ENCODE assay signal across 18 cellular contexts in genomic region chr20:59046862-59047261, GRCh38. TPM values are rescaled to one million over a fixed set of nuclear protein-coding genes. Genes with fewer than 3 reads are reported as not detected.
DNase-seq lines count a peak whose midpoint lies in the region; ATAC-seq, FAIRE-seq and TF ChIP-seq lines count a peak whose summit lies in the region.
"Had no signal": no experiment of that assay in that cellular context is flagged by ENCODE, and none has a peak within 500 bp of the region (broad histone marks: within the 10 kb centered on the region; RNA-seq: fewer than 3 reads in every experiment).

No MANE protein-coding gene starts in this region.

- H4K20me1 ChIP-seq in K562 (replicated peaks; ENCODE audit: control insufficient read depth, insufficient read depth, low read length): no peaks in the 10 kb centered on the region
- H4K20me1 ChIP-seq: BLaER1 treated with 17β-estradiol and CSF1 and Interleukin-3, amounts not matched to agents 10 nM and 100 nM had no signal

- H3K4me2 ChIP-seq in K562 (ENCODE audit: insufficient read depth, low read length): no peak overlapping the region
- H3K4me2 ChIP-seq: BLaER1 treated with 17β-estradiol and CSF1 and Interleukin-3, amounts not matched to agents 10 nM and 100 nM had no signal

- no peak overlapping the region for H3K4me3 Mint-ChIP-seq in stimulated activated naive CD8-positive, alpha-beta T cell treated with anti-CD3 and anti-CD28 coated beads, Interleukin-15, Interleukin-2, amounts not matched to agents 100 ng/mL and 50 ng/mL, for 24 hours
- H3K4me3 Mint-ChIP-seq in stimulated activated naive CD8-positive, alpha-beta T cell treated with anti-CD3 and anti-CD28 coated beads, Interleukin-15, amount 100 ng/mL, for 72 hours: no peak overlapping the region
- H3K4me3 Mint-ChIP-seq: B cell; CD8-positive, alpha-beta T cell had no signal

- DNase-seq in stimulated activated naive CD8-positive, alpha-beta T cell treated with anti-CD3 and anti-CD28 coated beads, Interleukin-15, amount 100 ng/mL, for 72 hours: no peak
- DNase-seq in K562 (ENCODE audit: extremely low read depth in 1 of 4, low spot score in 3 of 4) (no peak), lower lobe of right lung (no peak), upper lobe of left lung (no peak), NCI-H187 treated with DMSO at 0.1 percent for 48 hours (lab: John Stamatoyannopoulos, UW) (no peak), epidermal melanocyte (ENCODE audit: insufficient read length, low spot score) (no peak), Right ventricle myocardium superior (no peak)
- DNase-seq: Calu3; CD8-positive, alpha-beta T cell; DMS79 treated with DMSO at 0.1 percent for 48 hours; GF-D8; GOT3; H7 had no signal

- no peak for TF ChIP-seq RAD21 in K562 (CRISPR knock-in tag; conservative IDR thresholded peaks at IDR 0.05 in 1 of 2, IDR thresholded peaks at IDR 0.05 in 1 of 2)

- H3K36me3 Mint-ChIP-seq in stimulated activated naive CD8-positive, alpha-beta T cell treated with anti-CD3 and anti-CD28 coated beads, Interleukin-15, Interleukin-2, amounts not matched to agents 100 ng/mL and 50 ng/mL, for 24 hours (ENCODE audit: low read depth): no peaks in the 10 kb centered on the region
- H3K36me3 Mint-ChIP-seq: CD8-positive, alpha-beta T cell; IgD-negative memory B cell had no signal

- no peak for TF ChIP-seq CTCF in K562 (IDR thresholded peaks at IDR 0.05 in 2 of 3, conservative IDR thresholded peaks at IDR 0.05 in 1 of 3; ENCODE audit: insufficient read depth in 2 of 3, low read depth in 1 of 3, low read length in 3 of 3)
- TF ChIP-seq CTCF in lower lobe of right lung (IDR thresholded peaks at IDR 0.05): no peak
- no peak for TF ChIP-seq CTCF in upper lobe of left lung (IDR thresholded peaks at IDR 0.05)

- BruUV-seq in K562 (replicated peaks; lab: Mats Ljungman, UMichigan): no TSS peak

- TF ChIP-seq POLR2A in K562 (conservative IDR thresholded peaks at IDR 0.05) (no peak), upper lobe of left lung (IDR thresholded peaks at IDR 0.05) (no peak)

- H3K9me3 ChIP-seq in K562 (replicated peaks; ENCODE audit: control insufficient read depth, insufficient read depth, low read depth, low read length): no peaks in the 10 kb centered on the region
- no peaks in the 10 kb centered on the region for H3K9me3 ChIP-seq in lower lobe of right lung
- no peaks in the 10 kb centered on the region for H3K9me3 ChIP-seq in upper lobe of left lung

- no peak overlapping the region for H3K9ac ChIP-seq in K562 (ENCODE audit: insufficient read depth in 1 of 2, low read depth in 2 of 2, low read length in 2 of 2)
- H3K9ac ChIP-seq: BLaER1 treated with 17β-estradiol and CSF1 and Interleukin-3, amounts not matched to agents 10 nM and 100 nM had no signal

- no peak overlapping the region for H3K4me3 ChIP-seq in K562
- H3K4me3 ChIP-seq in lower lobe of right lung: no peak overlapping the region
- H3K4me3 ChIP-seq in upper lobe of left lung: no peak overlapping the region
- H3K4me3 ChIP-seq: BLaER1 treated with 17β-estradiol and CSF1 and Interleukin-3, amounts not matched to agents 10 nM and 100 nM had no signal

- ATAC-seq in stimulated activated naive CD8-positive, alpha-beta T cell treated with anti-CD3 and anti-CD28 coated beads, Interleukin-15, amount 100 ng/mL, for 72 hours: no peak
- ATAC-seq in K562 (no peak), lower lobe of right lung (no peak), upper lobe of left lung (ENCODE audit: low FRiP score in 2 of 2) (no peak), Right ventricle myocardium superior (ENCODE audit: poor library complexity) (no peak)
- ATAC-seq: CD8-positive, alpha-beta T cell; HCT116 had no signal

- WGBS in K562 (ENCODE audit: insufficient coverage, low coverage, missing lambda C conversion rate): 46% methylated on average over 2 of the region's 3 CpGs
- WGBS in upper lobe of left lung, 2 donors: 93 to 95% methylated on average over 3 of the region's 3 CpGs

- TF ChIP-seq EP300 in K562 (IDR thresholded peaks at IDR 0.05; ENCODE audit: low read length) (no peak), upper lobe of left lung (IDR thresholded peaks at IDR 0.05) (no peak)

- peaks cover 12% of the 10 kb centered on the region for H3K27me3 Mint-ChIP-seq in stimulated activated naive CD8-positive, alpha-beta T cell treated with anti-CD3 and anti-CD28 coated beads, Interleukin-15, Interleukin-2, amounts not matched to agents 100 ng/mL and 50 ng/mL, for 24 hours
- peaks cover 22% of the 10 kb centered on the region for H3K27me3 Mint-ChIP-seq in stimulated activated naive CD8-positive, alpha-beta T cell treated with anti-CD3 and anti-CD28 coated beads, Interleukin-15, amount 100 ng/mL, for 72 hours

- in situ Hi-C loops in K562 (cut with MboI): no loop called here

- no peaks in the 10 kb centered on the region for H3K9me1 ChIP-seq in K562 (ENCODE audit: control insufficient read depth, insufficient read depth, low read length)

- H3K4me1 ChIP-seq in K562 (replicated peaks in 1 of 2; ENCODE audit: control insufficient read depth in 2 of 2, insufficient read depth in 2 of 2, low read length in 2 of 2): peaks cover 12 to 14% of the 10 kb centered on the region in 2 experiments; a peak in 4 of 5 replicates
- peaks cover 20% of the 10 kb centered on the region for H3K4me1 ChIP-seq in lower lobe of right lung
- peaks cover 15 to 19% (median 17%) of the 10 kb centered on the region in 4 donors for H3K4me1 ChIP-seq in upper lobe of left lung

- no peak overlapping the region for H2AFZ ChIP-seq in K562 (ENCODE audit: low read depth, low read length)

- H3K27ac Mint-ChIP-seq in stimulated activated naive CD8-positive, alpha-beta T cell treated with anti-CD3 and anti-CD28 coated beads, Interleukin-15, Interleukin-2, amounts not matched to agents 100 ng/mL and 50 ng/mL, for 24 hours: peak overlapping the region; percentile 47
- peak overlapping the region in 1 of 2 donors; percentile 9 for H3K27ac Mint-ChIP-seq in stimulated activated naive CD8-positive, alpha-beta T cell treated with anti-CD3 and anti-CD28 coated beads, Interleukin-15, amount 100 ng/mL, for 72 hours
- H3K27ac Mint-ChIP-seq: CD8-positive, alpha-beta T cell; IgD-negative memory B cell had no signal

- H3K36me3 ChIP-seq in K562 (ENCODE audit: control insufficient read depth, insufficient read depth, low read length): no peaks in the 10 kb centered on the region
- no peaks in the 10 kb centered on the region for H3K36me3 ChIP-seq in lower lobe of right lung
- no peaks in the 10 kb centered on the region for H3K36me3 ChIP-seq in upper lobe of left lung
- H3K36me3 ChIP-seq: BLaER1 treated with 17β-estradiol and CSF1 and Interleukin-3, amounts not matched to agents 10 nM and 100 nM had no signal

- peaks cover 42% of the 10 kb centered on the region for H3K4me1 Mint-ChIP-seq in stimulated activated naive CD8-positive, alpha-beta T cell treated with anti-CD3 and anti-CD28 coated beads, Interleukin-15, Interleukin-2, amounts not matched to agents 100 ng/mL and 50 ng/mL, for 24 hours (ENCODE audit: low read depth)
- peaks cover 32% of the 10 kb centered on the region for H3K4me1 Mint-ChIP-seq in stimulated activated naive CD8-positive, alpha-beta T cell treated with anti-CD3 and anti-CD28 coated beads, Interleukin-15, amount 100 ng/mL, for 72 hours

- no peaks in the 10 kb centered on the region for H3K9me3 Mint-ChIP-seq in stimulated activated naive CD8-positive, alpha-beta T cell treated with anti-CD3 and anti-CD28 coated beads, Interleukin-15, Interleukin-2, amounts not matched to agents 100 ng/mL and 50 ng/mL, for 24 hours
- H3K9me3 Mint-ChIP-seq in stimulated activated naive CD8-positive, alpha-beta T cell treated with anti-CD3 and anti-CD28 coated beads, Interleukin-15, amount 100 ng/mL, for 72 hours: no peaks in the 10 kb centered on the region
- H3K9me3 Mint-ChIP-seq: CD8-positive, alpha-beta T cell; IgD-negative memory B cell had no signal

- POLR2A ChIA-PET in K562 (lab: Yijun Ruan, JAX): no interaction called here

- H3K27me3 ChIP-seq in K562 (ENCODE audit: control insufficient read depth in 2 of 2, insufficient read depth in 2 of 2, low read length in 2 of 2) (peaks cover 12 to 14% of the 10 kb centered on the region in 2 experiments), lower lobe of right lung (ENCODE audit: low read depth) (no peaks in the 10 kb centered on the region), upper lobe of left lung (no peaks in the 10 kb centered on the region)
- H3K27me3 ChIP-seq: BLaER1 treated with 17β-estradiol and CSF1 and Interleukin-3, amounts not matched to agents 10 nM and 100 nM had no signal

- H3K27ac ChIP-seq in K562 (ENCODE audit: extremely low read depth, low read depth, low read length): no peak overlapping the region
- peak overlapping the region; percentile 61 for H3K27ac ChIP-seq in lower lobe of right lung
- H3K27ac ChIP-seq in upper lobe of left lung: peak overlapping the region in 3 of 4 donors; percentile 59 to 82 (median 68)
- H3K27ac ChIP-seq: BLaER1 treated with 17β-estradiol and CSF1 and Interleukin-3, amounts not matched to agents 10 nM and 100 nM had no signal

- CTCF ChIA-PET in K562 (lab: Yijun Ruan, JAX; ENCODE audit: low intra/inter-chr PET ratio): no interaction called here

- intact Hi-C loops in K562 (cut with micrococcal nuclease): no loop called here
- intact Hi-C loops in lower lobe of right lung (cut with DNase I): no loop called here
- intact Hi-C loops in Right ventricle myocardium superior (cut with DNase I): no loop called here

- no peak for FAIRE-seq in K562 (lab: Jason Lieb, UNC)

- H3K79me2 ChIP-seq in K562 (ENCODE audit: control insufficient read depth, insufficient read depth, low read length): peaks cover 13% of the 10 kb centered on the region

RNA-seq across cellular contexts. Expression of gene PRELID3B, which starts 4.3 kb away (rescaled TPM):
- total RNA-seq in K562 (2011; cell fraction: chromatin; rRNA removed; ENCODE audit: low replicate concordance): 17.7 and 24.8 TPM in 2 replicates
- total RNA-seq in K562 (2011; cell fraction: nucleolus; rRNA removed): 16.8 and 22.2 TPM in 2 replicates
- total RNA-seq in K562 (2011; cell fraction: nucleoplasm; rRNA removed): 28.7 and 35.0 TPM in 2 replicates
- total RNA-seq in K562 (2014; rRNA removed) (90.3 and 96.8 TPM in 2 replicates), K562 (2014; rRNA removed; fragmentation: Illumina TruSeq; extraction: Trizol) (136 and 140 TPM in 2 replicates), K562 (2015; rRNA removed; fragmentation: Illumina TruSeq; extraction: Trizol) (112 and 120 TPM in 2 replicates), K562 (2021) (99.5 and 105 TPM in 2 replicates), lower lobe of right lung (43.0 TPM), upper lobe of left lung (10 to 100 TPM in 5 of 6 donors, 1 to 10 TPM in 1; 5.2 to 77.1 (median 46.0) TPM), Right ventricle myocardium superior (37.6 TPM)
- polyA plus RNA-seq in K562 (2011; rRNA removed) (83.6 and 96.0 TPM in 2 replicates), K562 (2014; fragmentation: Illumina TruSeq; extraction: Trizol) (91.7 and 101 TPM in 2 replicates), K562 (2014; fragmentation: Nextera tagmentation; extraction: Ambion mirVana) (100 to 1,000 TPM; 156 to 186 TPM), K562 (2014; rRNA removed) (77.0 and 81.2 TPM in 2 replicates)
- polyA plus RNA-seq in K562 (2011; cell fraction: cytosol; rRNA removed): 20.1 and 42.7 TPM in 2 replicates
- 74.4 and 76.8 TPM in 2 replicates for polyA plus RNA-seq in K562 (2011; cell fraction: nucleus; rRNA removed)
- 58.3 and 91.4 TPM in 2 replicates for polyA plus RNA-seq in K562 (2012)
- 151 and 154 TPM in 2 replicates for polyA minus RNA-seq in K562 (2011; rRNA and poly(A)+ RNA removed)
- 93.2 and 97.4 TPM in 2 replicates for polyA minus RNA-seq in K562 (2011; cell fraction: cytosol; rRNA and poly(A)+ RNA removed)
- polyA minus RNA-seq in K562 (2011; cell fraction: nucleus; rRNA and poly(A)+ RNA removed): 28.1 and 43.1 TPM in 2 replicates

RNA-seq across cellular contexts. Expression of gene ATP5F1E, which starts 14.7 kb away (rescaled TPM):
- total RNA-seq in K562 (2011; cell fraction: chromatin; rRNA removed; ENCODE audit: low replicate concordance): 19.6 and 60.1 TPM in 2 replicates
- 23.8 and 27.5 TPM in 2 replicates for total RNA-seq in K562 (2011; cell fraction: nucleolus; rRNA removed)
- total RNA-seq in K562 (2011; cell fraction: nucleoplasm; rRNA removed): 49.5 and 88.6 TPM in 2 replicates
- 49.4 and 64.1 TPM in 2 replicates for total RNA-seq in K562 (2014; rRNA removed)
- total RNA-seq in K562 (2014; rRNA removed; fragmentation: Illumina TruSeq; extraction: Trizol): 113 and 123 TPM in 2 replicates
- total RNA-seq in K562 (2015; rRNA removed; fragmentation: Illumina TruSeq; extraction: Trizol): 98.7 and 109 TPM in 2 replicates
- 125 and 146 TPM in 2 replicates for total RNA-seq in K562 (2021)
- polyA plus RNA-seq in K562 (2011; rRNA removed): 140 and 167 TPM in 2 replicates
- polyA plus RNA-seq in K562 (2011; cell fraction: cytosol; rRNA removed): 16.9 and 37.2 TPM in 2 replicates
- 32.8 and 51.1 TPM in 2 replicates for polyA plus RNA-seq in K562 (2011; cell fraction: nucleus; rRNA removed)
- 66.6 and 187 TPM in 2 replicates for polyA plus RNA-seq in K562 (2012)
- 60.3 and 67.7 TPM in 2 replicates for polyA plus RNA-seq in K562 (2014; fragmentation: Illumina TruSeq; extraction: Trizol)
- 100 to 1,000 TPM; 161 to 162 TPM for polyA plus RNA-seq in K562 (2014; fragmentation: Nextera tagmentation; extraction: Ambion mirVana)
- 109 and 117 TPM in 2 replicates for polyA plus RNA-seq in K562 (2014; rRNA removed)
- polyA minus RNA-seq in K562 (2011; rRNA and poly(A)+ RNA removed): 36.3 and 47.6 TPM in 2 replicates
- polyA minus RNA-seq in K562 (2011; cell fraction: cytosol; rRNA and poly(A)+ RNA removed): 19.7 and 24.7 TPM in 2 replicates
- 53.0 and 99.3 TPM in 2 replicates for polyA minus RNA-seq in K562 (2011; cell fraction: nucleus; rRNA and poly(A)+ RNA removed)
- total RNA-seq in lower lobe of right lung: 73.8 TPM
- total RNA-seq in upper lobe of left lung: 10 to 100 TPM; 18.9 to 75.0 (median 32.3) TPM
- total RNA-seq in Right ventricle myocardium superior: 143 TPM

RNA-seq across cellular contexts. Expression of gene TUBB1, which starts 27.6 kb away (rescaled TPM):
- 1.4 and 3.2 TPM in 2 replicates for total RNA-seq in K562 (2011; cell fraction: chromatin; rRNA removed; ENCODE audit: low replicate concordance)
- total RNA-seq in K562 (2011; cell fraction: nucleolus; rRNA removed): 1.7 and 2.1 TPM in 2 replicates
- total RNA-seq in K562 (2011; cell fraction: nucleoplasm; rRNA removed): 2.0 and 2.8 TPM in 2 replicates
- total RNA-seq in K562 (2014; rRNA removed) (1.7 and 2.1 TPM in 2 replicates), K562 (2014; rRNA removed; fragmentation: Illumina TruSeq; extraction: Trizol) (2.3 and 2.8 TPM in 2 replicates), K562 (2015; rRNA removed; fragmentation: Illumina TruSeq; extraction: Trizol) (2.0 and 2.4 TPM in 2 replicates), K562 (2021) (1.9 and 3.9 TPM in 2 replicates), lower lobe of right lung (6.5 TPM), upper lobe of left lung (1 to 10 TPM; 1.5 to 9.3 (median 2.6) TPM), Right ventricle myocardium superior (0.22 TPM)
- polyA plus RNA-seq in K562 (2011; rRNA removed) (1.1 and 3.6 TPM in 2 replicates), K562 (2014; fragmentation: Illumina TruSeq; extraction: Trizol) (3.1 and 4.1 TPM in 2 replicates), K562 (2014; fragmentation: Nextera tagmentation; extraction: Ambion mirVana) (1 to 10 TPM; 1.5 to 1.6 TPM), K562 (2014; rRNA removed) (1.9 and 3.0 TPM in 2 replicates)
- 0.69 and 3.4 TPM in 2 replicates for polyA plus RNA-seq in K562 (2011; cell fraction: cytosol; rRNA removed)
- polyA plus RNA-seq in K562 (2011; cell fraction: nucleus; rRNA removed): 0.51 and 1.8 TPM in 2 replicates
- 2.3 and 3.8 TPM in 2 replicates for polyA plus RNA-seq in K562 (2012)
- 1.6 and 4.3 TPM in 2 replicates for polyA minus RNA-seq in K562 (2011; rRNA and poly(A)+ RNA removed)
- polyA minus RNA-seq in K562 (2011; cell fraction: cytosol; rRNA and poly(A)+ RNA removed): 0.64 and 1.7 TPM in 2 replicates
- 0.89 and 1.3 TPM in 2 replicates for polyA minus RNA-seq in K562 (2011; cell fraction: nucleus; rRNA and poly(A)+ RNA removed)
- total RNA-seq: Calu3; CD8-positive, alpha-beta T cell; H7 had no signal

RNA-seq across cellular contexts. Expression of gene CTSZ, which starts 39.8 kb away (rescaled TPM):
- 52.6 and 123 TPM in 2 replicates for total RNA-seq in K562 (2011; cell fraction: chromatin; rRNA removed; ENCODE audit: low replicate concordance)
- total RNA-seq in K562 (2011; cell fraction: nucleolus; rRNA removed): 146 and 149 TPM in 2 replicates
- total RNA-seq in K562 (2011; cell fraction: nucleoplasm; rRNA removed): 120 and 126 TPM in 2 replicates
- total RNA-seq in K562 (2014; rRNA removed): 73.2 and 83.8 TPM in 2 replicates
- total RNA-seq in K562 (2014; rRNA removed; fragmentation: Illumina TruSeq; extraction: Trizol): 62.6 and 63.8 TPM in 2 replicates
- total RNA-seq in K562 (2015; rRNA removed; fragmentation: Illumina TruSeq; extraction: Trizol): 82.8 and 82.9 TPM in 2 replicates
- 84.7 and 97.7 TPM in 2 replicates for total RNA-seq in K562 (2021)
- polyA plus RNA-seq in K562 (2011; rRNA removed): 83.8 and 93.1 TPM in 2 replicates
- polyA plus RNA-seq in K562 (2011; cell fraction: cytosol; rRNA removed): 81.2 and 107 TPM in 2 replicates
- polyA plus RNA-seq in K562 (2011; cell fraction: nucleus; rRNA removed): 54.7 and 64.6 TPM in 2 replicates
- 79.3 and 95.2 TPM in 2 replicates for polyA plus RNA-seq in K562 (2012)
- polyA plus RNA-seq in K562 (2014; fragmentation: Illumina TruSeq; extraction: Trizol): 123 and 143 TPM in 2 replicates
- polyA plus RNA-seq in K562 (2014; fragmentation: Nextera tagmentation; extraction: Ambion mirVana): 1 to 10 TPM; 1.6 to 5.3 TPM
- polyA plus RNA-seq in K562 (2014; rRNA removed): 96.2 and 107 TPM in 2 replicates
- polyA minus RNA-seq in K562 (2011; rRNA and poly(A)+ RNA removed): 59.9 and 68.2 TPM in 2 replicates
- 34.4 and 34.8 TPM in 2 replicates for polyA minus RNA-seq in K562 (2011; cell fraction: cytosol; rRNA and poly(A)+ RNA removed)
- polyA minus RNA-seq in K562 (2011; cell fraction: nucleus; rRNA and poly(A)+ RNA removed): 24.1 and 25.5 TPM in 2 replicates
- 533 TPM for total RNA-seq in lower lobe of right lung
- 100 to 1,000 TPM; 196 to 503 (median 397) TPM for total RNA-seq in upper lobe of left lung
- 133 TPM for total RNA-seq in Right ventricle myocardium superior
